In genomic region chr19:11381535-11382369, GRCh38 we compare ENCODE assay signal across 8 cellular contexts. TPM values are rescaled to one million over a fixed set of nuclear protein-coding genes. Genes with fewer than 3 reads are reported as not detected.
DNase-seq lines count a peak whose midpoint lies in the region; ATAC-seq and TF ChIP-seq lines count a peak whose summit lies in the region.

No MANE protein-coding gene starts in this region.

- TF ChIP-seq EP300 in esophagus muscularis mucosa (IDR thresholded peaks at IDR 0.05), result no peak

- H3K4me3 Mint-ChIP-seq in neural crest cell, result peak overlapping the region; percentile 99

- DNase-seq in AG09309 (ENCODE audit: low read depth), result no peak
- DNase-seq in NCI-H82 treated with DMSO at 0.1 percent for 48 hours (lab: John Stamatoyannopoulos, UW; ENCODE audit: unreplicated experiment), result peak; percentile 76
- peak; percentile 50 for DNase-seq in activated CD8-positive, alpha-beta memory T cell treated with anti-CD3 and anti-CD28 coated beads, Interleukin-2, amount 50 U/mL, for 1 hour (ENCODE audit: extremely low read depth)
- no peak for DNase-seq in esophagus muscularis mucosa (ENCODE audit: extremely low spot score)
- peak; percentile 67 for DNase-seq in neural crest cell (ENCODE audit: low read depth, low spot score)
- DNase-seq in thoracic aorta (ENCODE audit: low spot score), result no peak

- H3K4me1 Mint-ChIP-seq in neural crest cell, result peaks cover 37% of the 10 kb centered on the region

- H3K4me1 ChIP-seq in esophagus muscularis mucosa (peaks cover 38 to 63% (median 60%) of the 10 kb centered on the region in 4 donors), thoracic aorta (ENCODE audit: control insufficient read depth in 1 of 2, low read depth in 2 of 2) (peaks cover 16 to 65% of the 10 kb centered on the region in 2 donors)

- 10% methylated on average over 19 of the region's 60 CpGs for WGBS in esophagus muscularis mucosa

- no peak for TF ChIP-seq POLR2A in esophagus muscularis mucosa (IDR thresholded peaks at IDR 0.05; ENCODE audit: low read depth)

- peaks cover 0 to 30% (median 23%) of the 10 kb centered on the region in 4 donors for H3K27me3 ChIP-seq in esophagus muscularis mucosa
- H3K27me3 ChIP-seq in thoracic aorta (replicated peaks; ENCODE audit: insufficient read depth), result no peaks in the 10 kb centered on the region

- no peaks in the 10 kb centered on the region for H3K36me3 Mint-ChIP-seq in neural crest cell (ENCODE audit: low read depth)

- TF ChIP-seq CTCF in AG09309 (IDR thresholded peaks at IDR 0.05; ENCODE audit: control insufficient read depth, insufficient read depth, low read depth, low read length, missing control alignments), result peak; percentile 17
- TF ChIP-seq CTCF in esophagus muscularis mucosa (IDR thresholded peaks at IDR 0.05), result no peak
- TF ChIP-seq CTCF in neural crest cell (conservative IDR thresholded peaks at IDR 0.05), result peak; percentile 37
- TF ChIP-seq CTCF in thoracic aorta (IDR thresholded peaks at IDR 0.05), result no peak

- H3K4me3 ChIP-seq in AG09309 (ENCODE audit: control insufficient read depth, low read depth, low read length) (peak overlapping the region; percentile 70), esophagus muscularis mucosa (peak overlapping the region; percentile 60 to 78 (median 64)), thoracic aorta (peak overlapping the region; percentile 75)

- ATAC-seq in GM18873 (IDR thresholded peaks at IDR 0.05; ENCODE audit: low FRiP score, unreplicated experiment) (peak; percentile 29), HG03097 (IDR thresholded peaks at IDR 0.05; ENCODE audit: low FRiP score, unreplicated experiment) (peak; percentile 40), thoracic aorta (ENCODE audit: insufficient number of reproducible peaks, low FRiP score, low read depth) (no peak)

- peak overlapping the region; percentile 91 for H3K27ac Mint-ChIP-seq in neural crest cell (ENCODE audit: unreplicated experiment)

- H3K9me3 ChIP-seq in esophagus muscularis mucosa (no peaks in the 10 kb centered on the region), thoracic aorta (no peaks in the 10 kb centered on the region)

- H3K9me3 Mint-ChIP-seq in neural crest cell, result no peaks in the 10 kb centered on the region

- H3K27me3 Mint-ChIP-seq in neural crest cell (ENCODE audit: low read depth), result peaks cover 39% of the 10 kb centered on the region

- peak overlapping the region in 3 of 4 donors; percentile 79 to 86 (median 82) for H3K27ac ChIP-seq in esophagus muscularis mucosa (replicated peaks in 1 of 4)
- no peak overlapping the region for H3K27ac ChIP-seq in thoracic aorta

- intact Hi-C loops in esophagus muscularis mucosa (cut with DNase I), result loop anchor here (5.0 kb wide), 2 partner anchors 56 to 84 kb away; partner anchors contain the start of genes ODAD3, PRKCSH and TSPAN16

- H3K36me3 ChIP-seq in esophagus muscularis mucosa (peaks cover 0 to 12% (median 4%) of the 10 kb centered on the region in 4 donors), thoracic aorta (no peaks in the 10 kb centered on the region)

RNA-seq across cellular contexts. Expression of gene EPOR, which starts 2.4 kb away (rescaled TPM):
- 1 to 10 TPM in 3 of 4 donors, under 1 TPM in 1; 0.99 to 5.2 (median 4.4) TPM for total RNA-seq in esophagus muscularis mucosa
- total RNA-seq in neural crest cell, result 3.5 and 4.5 TPM in 2 replicates
- 1 to 10 TPM; 5.6 to 7.1 TPM for total RNA-seq in thoracic aorta

RNA-seq across cellular contexts. Expression of gene SWSAP1, which starts 7.3 kb away (rescaled TPM):
- total RNA-seq in esophagus muscularis mucosa (1 to 10 TPM in 3 of 4 donors, under 1 TPM in 1; 0.66 to 1.7 (median 1.5) TPM), neural crest cell (2.9 and 3.5 TPM in 2 replicates), thoracic aorta (1 to 10 TPM; 1.2 to 1.5 TPM)

RNA-seq across cellular contexts. Expression of gene PLPPR2, which starts 26.5 kb away (rescaled TPM):
- 10 to 100 TPM; 32.0 to 49.8 (median 37.5) TPM for total RNA-seq in esophagus muscularis mucosa
- total RNA-seq in neural crest cell, result 10.3 and 12.3 TPM in 2 replicates
- 10 to 100 TPM; 55.7 to 69.7 TPM for total RNA-seq in thoracic aorta

RNA-seq across cellular contexts. Expression of gene CCDC159, which starts 35.4 kb away (rescaled TPM):
- total RNA-seq in esophagus muscularis mucosa, result 10 to 100 TPM in 3 of 4 donors, 1 to 10 TPM in 1; 8.3 to 17.6 (median 13.8) TPM
- 7.0 and 10.3 TPM in 2 replicates for total RNA-seq in neural crest cell
- 10 to 100 TPM; 15.1 to 21.8 TPM for total RNA-seq in thoracic aorta

RNA-seq across cellular contexts. Expression of gene TMEM205, which starts 35.7 kb away (rescaled TPM):
- total RNA-seq in esophagus muscularis mucosa, result 100 to 1,000 TPM; 197 to 241 (median 206) TPM
- total RNA-seq in neural crest cell, result 34.8 and 36.1 TPM in 2 replicates
- 100 to 1,000 TPM; 103 to 144 TPM for total RNA-seq in thoracic aorta

Comparison
In these comparisons a context has a peak if more than half of its experiments do, and no peak if none do; other contexts are left out.
1. DNase-seq: peak in NCI-H82 treated with DMSO at 0.1 percent for 48 hours (single experiment), activated CD8-positive, alpha-beta memory T cell treated with anti-CD3 and anti-CD28 coated beads, Interleukin-2, amount 50 U/mL, for 1 hour (single experiment) and neural crest cell (single experiment); none in AG09309 (single experiment), esophagus muscularis mucosa (single experiment) and thoracic aorta (single experiment).
2. CTCF ChIP-seq: peak in AG09309 (single experiment) and neural crest cell (single experiment); none in esophagus muscularis mucosa (0 of 3) and thoracic aorta (single experiment).
3. H3K27ac ChIP-seq: peak in esophagus muscularis mucosa (3 of 4); none in thoracic aorta (0 of 2).
4. Peak in every context shown above with its lines, with median percentiles within 50 percentile points of each other: H3K4me3 ChIP-seq.